9 cellular contexts compared by ENCODE assay signal in the genomic region with DNA sequence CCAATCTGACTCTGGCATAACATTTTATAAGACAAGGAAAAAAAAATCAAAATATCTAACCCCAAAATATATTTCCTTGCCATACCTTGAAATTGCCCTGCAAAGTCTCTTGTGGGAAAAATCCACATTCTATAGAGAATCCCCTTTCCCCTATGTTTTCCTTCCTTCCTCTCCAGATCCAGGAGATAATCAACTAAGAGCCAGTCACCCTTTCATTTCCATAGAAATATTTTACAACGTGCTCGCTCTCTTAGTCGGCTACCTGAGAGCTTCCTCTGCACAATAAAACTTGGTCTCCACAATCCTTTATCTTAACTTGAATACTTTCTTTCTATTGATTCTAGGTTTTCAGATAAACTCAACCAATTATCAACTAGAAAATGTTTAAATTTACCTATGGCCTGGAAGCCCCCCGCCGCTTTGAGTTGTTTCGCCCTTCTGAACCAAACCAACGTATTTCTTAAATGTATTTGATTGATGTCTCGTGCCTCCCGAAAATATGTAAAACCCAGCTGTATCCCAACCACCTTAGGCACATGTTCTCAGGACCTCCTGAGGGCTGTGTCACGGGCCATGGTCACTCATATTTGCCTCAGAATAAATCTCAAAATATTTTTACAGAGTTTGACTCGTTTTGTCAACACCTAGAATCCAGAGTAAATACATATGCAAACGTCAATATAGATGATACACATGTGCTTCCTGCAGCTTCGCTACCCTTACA. TPM values are rescaled to one million over a fixed set of nuclear protein-coding genes. Genes with fewer than 3 reads are reported as not detected.
A peak's percentile ranks its signal among the peaks of the same experiment; 100 is the strongest.
DNase-seq lines count a peak whose midpoint lies in the region; ATAC-seq lines count a peak whose summit lies in the region.
"Had no signal": no experiment of that assay in that cellular context is flagged by ENCODE, and none has a peak within 500 bp of the region (broad histone marks: within the 10 kb centered on the region; RNA-seq: fewer than 3 reads in every experiment).

No MANE protein-coding gene starts in this region.

- peak overlapping the region; percentile 55 for H3K27ac Mint-ChIP-seq in activated CD4-positive, alpha-beta T cell treated with anti-CD3 and anti-CD28 coated beads for 36 hours
- H3K27ac Mint-ChIP-seq in activated naive CD8-positive, alpha-beta T cell treated with anti-CD3 and anti-CD28 coated beads, Interleukin-2, amount 50 U/mL, for 24 hours: peak overlapping the region; percentile 85

- H3K36me3 Mint-ChIP-seq in activated CD4-positive, alpha-beta T cell treated with anti-CD3 and anti-CD28 coated beads for 36 hours (ENCODE audit: low read depth): no peaks in the 10 kb centered on the region
- H3K36me3 Mint-ChIP-seq in activated naive CD8-positive, alpha-beta T cell treated with anti-CD3 and anti-CD28 coated beads, Interleukin-2, amount 50 U/mL, for 24 hours (ENCODE audit: low read depth): no peaks in the 10 kb centered on the region

- no peak for DNase-seq in activated CD4-positive, alpha-beta T cell treated with anti-CD3 and anti-CD28 coated beads for 36 hours
- no peak for DNase-seq in activated CD4-positive, alpha-beta T cell treated with anti-CD3 and anti-CD28 coated beads, Interleukin-2, amount 50 U/mL, for 1 hour
- no peak for DNase-seq in activated naive CD8-positive, alpha-beta T cell treated with anti-CD3 and anti-CD28 coated beads, Interleukin-2, amount 50 U/mL, for 24 hours
- peak; percentile 30 for DNase-seq in kidney tubule cell (ENCODE audit: low spot score)
- no peak for DNase-seq in AML-193 (lab: John Stamatoyannopoulos, UW)
- DNase-seq in NCI-H1436 (lab: John Stamatoyannopoulos, UW): no peak
- DNase-seq: stimulated activated CD4-positive, alpha-beta T cell treated with anti-CD3 and anti-CD28 coated beads, Interleukin-12 subunit alpha, Interleukin-12 subunit beta, amount 100 ng/mL, for 4 hours had no signal

- intact Hi-C loops in activated CD4-positive, alpha-beta T cell treated with anti-CD3 and anti-CD28 coated beads for 36 hours (cut with DNase I, micrococcal nuclease): loop anchor here (2.0 to 5.0 kb wide), 4 partner anchors 37 to 1678 kb away; a partner anchor contains a TSS

- peak overlapping the region; percentile 90 for H3K4me3 Mint-ChIP-seq in activated CD4-positive, alpha-beta T cell treated with anti-CD3 and anti-CD28 coated beads for 36 hours
- H3K4me3 Mint-ChIP-seq in activated naive CD8-positive, alpha-beta T cell treated with anti-CD3 and anti-CD28 coated beads, Interleukin-2, amount 50 U/mL, for 24 hours: peak overlapping the region; percentile 89

- POLR2A ChIA-PET in activated CD4-positive, alpha-beta T cell treated with anti-CD3 and anti-CD28 coated beads for 36 hours (lab: Charles Lee): interaction anchor here (1.4 kb wide), 1 partner anchor 38 kb away, joined by 4 read pairs; no protein-coding TSS in a partner anchor

- ATAC-seq in activated CD4-positive, alpha-beta T cell treated with anti-CD3 and anti-CD28 coated beads for 36 hours: no peak
- ATAC-seq in activated naive CD8-positive, alpha-beta T cell treated with anti-CD3 and anti-CD28 coated beads, Interleukin-2, amount 50 U/mL, for 24 hours: no peak
- ATAC-seq in GM18858 (IDR thresholded peaks at IDR 0.05; ENCODE audit: unreplicated experiment): no peak

- no peaks in the 10 kb centered on the region for H3K27me3 Mint-ChIP-seq in activated CD4-positive, alpha-beta T cell treated with anti-CD3 and anti-CD28 coated beads for 36 hours
- no peaks in the 10 kb centered on the region for H3K27me3 Mint-ChIP-seq in activated naive CD8-positive, alpha-beta T cell treated with anti-CD3 and anti-CD28 coated beads, Interleukin-2, amount 50 U/mL, for 24 hours

- peaks cover 53% of the 10 kb centered on the region for H3K4me1 Mint-ChIP-seq in activated CD4-positive, alpha-beta T cell treated with anti-CD3 and anti-CD28 coated beads for 36 hours
- peaks cover 49% of the 10 kb centered on the region for H3K4me1 Mint-ChIP-seq in activated naive CD8-positive, alpha-beta T cell treated with anti-CD3 and anti-CD28 coated beads, Interleukin-2, amount 50 U/mL, for 24 hours

- no peaks in the 10 kb centered on the region for H3K9me3 Mint-ChIP-seq in activated CD4-positive, alpha-beta T cell treated with anti-CD3 and anti-CD28 coated beads for 36 hours (ENCODE audit: low read depth)
- no peaks in the 10 kb centered on the region for H3K9me3 Mint-ChIP-seq in activated naive CD8-positive, alpha-beta T cell treated with anti-CD3 and anti-CD28 coated beads, Interleukin-2, amount 50 U/mL, for 24 hours

- CTCF ChIA-PET in activated CD4-positive, alpha-beta T cell treated with anti-CD3 and anti-CD28 coated beads for 36 hours (lab: Charles Lee): interaction anchor here (0.7 to 3.3 kb wide), 3 partner anchors 28 to 153 kb away, joined by 3 to 21 read pairs (median 3); no protein-coding TSS in a partner anchor

- H3K27ac ChIP-seq in temporal lobe (ENCODE audit: low read depth, low read length): peak overlapping the region; percentile 97

RNA-seq across cellular contexts. Expression of a gene that starts 0.9 kb away (rescaled TPM):
- total RNA-seq in activated CD4-positive, alpha-beta T cell treated with anti-CD3 and anti-CD28 coated beads for 36 hours: 100 to 1,000 TPM; 100 to 109 TPM
- total RNA-seq in temporal lobe: 428 TPM
